In genomic region chr1:212903664-212904063, GRCh38 we compare ENCODE assay signal across 1 cellular context.
TF ChIP-seq lines count a peak whose summit lies in the region.

No MANE protein-coding gene starts in this region.

TF ChIP-seq in HepG2, 621 proteins besides CTCF, POLR2A, EP300 and RAD21:
- no peak for TF ChIP-seq GRHL1 (CRISPR knock-in tag; conservative IDR thresholded peaks at IDR 0.05)
- TF ChIP-seq, protein P1, sequence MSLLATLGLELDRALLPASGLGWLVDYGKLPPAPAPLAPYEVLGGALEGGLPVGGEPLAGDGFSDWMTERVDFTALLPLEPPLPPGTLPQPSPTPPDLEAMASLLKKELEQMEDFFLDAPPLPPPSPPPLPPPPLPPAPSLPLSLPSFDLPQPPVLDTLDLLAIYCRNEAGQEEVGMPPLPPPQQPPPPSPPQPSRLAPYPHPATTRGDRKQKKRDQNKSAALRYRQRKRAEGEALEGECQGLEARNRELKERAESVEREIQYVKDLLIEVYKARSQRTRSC (CRISPR knock-in tag; IDR thresholded peaks at IDR 0.05; ENCODE audit: low read depth): no peak
- TF ChIP-seq LCORL (IDR thresholded peaks at IDR 0.05): no peak
- TF ChIP-seq LCORL (CRISPR knock-in tag; IDR thresholded peaks at IDR 0.05): no peak
- TF ChIP-seq CEBPB (IDR thresholded peaks at IDR 0.05; ENCODE audit: borderline replicate concordance, low read depth, low read length): 0 out of 2 replicates have a peak, but pooled peaks have one; percentile 7
- no peak for TF ChIP-seq ZFAT (CRISPR knock-in tag; conservative IDR thresholded peaks at IDR 0.05)
